Comparison of ENCODE assay signal across 2 cellular contexts in the genomic region with DNA sequence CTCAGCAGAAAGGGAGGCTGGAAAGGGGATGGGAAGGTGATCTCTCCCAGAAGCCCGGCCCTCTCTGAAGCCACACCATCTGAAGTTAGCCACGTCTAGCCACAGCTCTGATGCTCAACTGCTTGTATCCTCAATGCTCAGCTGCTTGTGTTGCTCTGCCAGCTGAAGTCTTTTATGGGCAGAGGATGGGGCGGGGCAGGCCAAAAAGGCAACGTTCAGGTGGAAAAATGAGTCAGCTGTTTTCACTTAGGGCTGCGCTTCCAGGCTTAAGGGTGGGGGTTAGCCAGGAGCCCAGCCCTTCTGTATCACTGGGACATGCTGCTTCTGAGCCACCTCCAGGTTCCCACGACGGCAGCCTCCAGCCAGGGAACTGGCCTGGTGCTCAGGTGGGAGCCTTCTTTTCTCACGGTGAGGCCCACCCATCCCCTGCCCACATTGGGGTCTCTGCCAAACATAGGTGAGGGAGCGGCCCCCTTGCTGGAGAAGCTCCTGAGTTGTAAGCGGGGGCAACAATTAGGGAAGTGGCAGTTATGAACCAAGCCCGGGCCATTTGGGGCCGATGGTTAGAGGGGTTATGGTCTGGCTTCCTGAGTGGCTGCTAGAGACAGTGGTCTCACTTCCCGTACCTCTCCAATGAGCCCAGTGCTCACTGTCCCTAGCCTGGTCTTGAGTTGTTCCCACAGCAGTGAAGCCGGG.
TF ChIP-seq lines count a peak whose summit lies in the region.

No MANE protein-coding gene starts in this region.

TF ChIP-seq in HEK293, 187 proteins besides CTCF, POLR2A, EP300 and RAD21 (continued from another document):
- TF ChIP-seq, protein P1, sequence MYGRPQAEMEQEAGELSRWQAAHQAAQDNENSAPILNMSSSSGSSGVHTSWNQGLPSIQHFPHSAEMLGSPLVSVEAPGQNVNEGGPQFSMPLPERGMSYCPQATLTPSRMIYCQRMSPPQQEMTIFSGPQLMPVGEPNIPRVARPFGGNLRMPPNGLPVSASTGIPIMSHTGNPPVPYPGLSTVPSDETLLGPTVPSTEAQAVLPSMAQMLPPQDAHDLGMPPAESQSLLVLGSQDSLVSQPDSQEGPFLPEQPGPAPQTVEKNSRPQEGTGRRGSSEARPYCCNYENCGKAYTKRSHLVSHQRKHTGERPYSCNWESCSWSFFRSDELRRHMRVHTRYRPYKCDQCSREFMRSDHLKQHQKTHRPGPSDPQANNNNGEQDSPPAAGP (tag by site-specific recombination; IDR thresholded peaks at IDR 0.05): peak; percentile 88
- TF ChIP-seq ZFP3 (tag by site-specific recombination; IDR thresholded peaks at IDR 0.05; ENCODE audit: low read depth): no peak
TF ChIP-seq in HEK293: peak in this region for 2.

TF ChIP-seq in H1, 55 proteins besides CTCF, POLR2A, EP300 and RAD21 (continued from another document):
- TF ChIP-seq SRF (IDR thresholded peaks at IDR 0.05; ENCODE audit: low read depth, low read length) (no peak), TEAD4 (IDR thresholded peaks at IDR 0.05; ENCODE audit: low read depth, low read length) (no peak)
- TF ChIP-seq, protein P2, sequence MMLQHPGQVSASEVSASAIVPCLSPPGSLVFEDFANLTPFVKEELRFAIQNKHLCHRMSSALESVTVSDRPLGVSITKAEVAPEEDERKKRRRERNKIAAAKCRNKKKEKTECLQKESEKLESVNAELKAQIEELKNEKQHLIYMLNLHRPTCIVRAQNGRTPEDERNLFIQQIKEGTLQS (IDR thresholded peaks at IDR 0.05; ENCODE audit: insufficient read depth, low read depth, low read length): no peak
